Comparison of ENCODE assay signal across 8 cellular contexts in the genomic region with DNA sequence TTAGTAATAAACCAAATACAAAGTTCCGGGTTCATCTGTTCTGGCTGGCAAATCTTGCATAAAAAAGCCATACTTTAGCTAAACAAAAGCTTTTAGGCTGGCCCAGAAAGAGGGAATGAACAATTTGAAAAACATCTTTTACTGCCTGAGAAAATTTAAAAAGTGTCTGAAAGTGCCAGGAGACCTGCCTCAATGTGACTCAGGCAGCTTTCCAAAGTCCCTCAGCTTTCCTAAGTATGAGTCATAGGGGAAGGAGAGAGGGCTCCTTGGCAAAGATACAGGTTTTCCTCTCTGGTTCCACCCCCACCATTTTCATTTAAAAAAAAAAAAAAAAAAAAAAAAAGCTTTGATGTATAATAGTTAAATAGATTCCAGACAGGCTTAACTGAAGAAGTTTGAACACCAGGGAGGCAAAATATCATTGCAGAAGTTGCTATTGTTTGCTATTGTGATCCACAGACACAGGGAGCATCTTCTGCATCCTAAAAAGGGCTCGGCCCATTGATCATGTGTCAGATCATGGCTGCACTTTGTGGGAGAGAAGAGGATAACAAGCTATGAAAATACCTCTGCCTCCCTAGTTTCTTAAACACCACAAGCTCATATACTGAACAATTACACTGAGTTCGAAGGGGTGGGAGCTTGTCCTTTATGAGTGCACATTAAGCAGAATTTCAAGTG.
DNase-seq lines count a peak whose midpoint lies in the region; ATAC-seq and TF ChIP-seq lines count a peak whose summit lies in the region.

No MANE protein-coding gene starts in this region.

- H3K79me2 ChIP-seq in Karpas-422 (ENCODE audit: low read length) = peaks cover 90% of the 10 kb centered on the region

- H3K9ac ChIP-seq in Karpas-422 (ENCODE audit: low read length) = no peak overlapping the region

- no peak overlapping the region for H2AFZ ChIP-seq in Karpas-422 (ENCODE audit: low read length)

- H3K9me3 ChIP-seq in SJCRH30 (replicated peaks) = no peaks in the 10 kb centered on the region
- H3K9me3 ChIP-seq in sigmoid colon = no peaks in the 10 kb centered on the region
- no peaks in the 10 kb centered on the region for H3K9me3 ChIP-seq in Karpas-422 (ENCODE audit: low read length)

- H3K4me3 ChIP-seq in SJCRH30 = no peak overlapping the region
- no peak overlapping the region for H3K4me3 ChIP-seq in fibroblast of villous mesenchyme (ENCODE audit: low read depth, low read length)
- no peak overlapping the region for H3K4me3 ChIP-seq in sigmoid colon
- no peak overlapping the region for H3K4me3 ChIP-seq in Karpas-422 (ENCODE audit: low read length)

- no peaks in the 10 kb centered on the region for H3K9me2 ChIP-seq in Karpas-422 (replicated peaks; ENCODE audit: insufficient read depth, low read length)

- ATAC-seq in HG03354 (IDR thresholded peaks at IDR 0.05; ENCODE audit: poor library complexity, severe bottlenecking, unreplicated experiment) (no peak), HG03095 (IDR thresholded peaks at IDR 0.05; ENCODE audit: unreplicated experiment) (no peak)

- no peaks in the 10 kb centered on the region for H3K27me3 ChIP-seq in SJCRH30
- no peaks in the 10 kb centered on the region for H3K27me3 ChIP-seq in sigmoid colon
- no peaks in the 10 kb centered on the region for H3K27me3 ChIP-seq in Karpas-422 (ENCODE audit: low read length)

- H4K20me1 ChIP-seq in Karpas-422 (ENCODE audit: insufficient read depth, low read depth, low read length) = no peaks in the 10 kb centered on the region

- H3K27ac ChIP-seq in SJCRH30 (no peak overlapping the region), sigmoid colon (peak overlapping the region; percentile 72 to 83 (median 76)), Karpas-422 (ENCODE audit: low read length) (no peak overlapping the region)

- intact Hi-C loops in sigmoid colon (cut with DNase I) = loop anchor here (5.0 kb wide), 4 partner anchors 34 to 141 kb away; a partner anchor contains a TSS

- no peak for TF ChIP-seq EP300 in sigmoid colon (IDR thresholded peaks at IDR 0.05)

- H3K4me2 ChIP-seq in Karpas-422 (ENCODE audit: low read depth, low read length, poor library complexity, severe bottlenecking) = no peak overlapping the region

- WGBS in sigmoid colon, 2 donors = 54 to 70% methylated on average over 3 of the region's 3 CpGs

- peak; percentile 95 for DNase-seq in ELR (ENCODE audit: low read depth)
- peak; percentile 23 to 54 for DNase-seq in SJCRH30
- DNase-seq in fibroblast of villous mesenchyme (ENCODE audit: low read depth) = peak; percentile 87
- DNase-seq in sigmoid colon = peak; percentile 75
- no peak for DNase-seq in Karpas-422
- no peak for DNase-seq in islet precursor cell

- peaks cover 9% of the 10 kb centered on the region for H3K4me1 ChIP-seq in SJCRH30
- H3K4me1 ChIP-seq in sigmoid colon = peaks cover 0 to 80% (median 72%) of the 10 kb centered on the region in 4 donors
- peaks cover 26% of the 10 kb centered on the region for H3K4me1 ChIP-seq in Karpas-422 (ENCODE audit: low read length)

- no peak for TF ChIP-seq POLR2A in sigmoid colon (IDR thresholded peaks at IDR 0.05)

- TF ChIP-seq CTCF in fibroblast of villous mesenchyme (IDR thresholded peaks at IDR 0.05; ENCODE audit: insufficient read depth, low read depth, low read length) = no peak
- no peak for TF ChIP-seq CTCF in sigmoid colon (IDR thresholded peaks at IDR 0.05)

- H3K36me3 ChIP-seq in SJCRH30 (no peaks in the 10 kb centered on the region), sigmoid colon (no peaks in the 10 kb centered on the region), Karpas-422 (ENCODE audit: insufficient read depth, low read length) (no peaks in the 10 kb centered on the region)

Comparison
In these comparisons a context has a peak if more than half of its experiments do, and no peak if none do; other contexts are left out.
1. DNase-seq: peak in ELR (single experiment), SJCRH30 (2 of 2), fibroblast of villous mesenchyme (single experiment) and sigmoid colon (single experiment); none in Karpas-422 (single experiment) and islet precursor cell (single experiment).
2. H3K27ac ChIP-seq: peak in sigmoid colon (4 of 4); none in SJCRH30 (single experiment) and Karpas-422 (single experiment).